Comparison of ENCODE assay signal across 1 cellular context in the genomic region with DNA sequence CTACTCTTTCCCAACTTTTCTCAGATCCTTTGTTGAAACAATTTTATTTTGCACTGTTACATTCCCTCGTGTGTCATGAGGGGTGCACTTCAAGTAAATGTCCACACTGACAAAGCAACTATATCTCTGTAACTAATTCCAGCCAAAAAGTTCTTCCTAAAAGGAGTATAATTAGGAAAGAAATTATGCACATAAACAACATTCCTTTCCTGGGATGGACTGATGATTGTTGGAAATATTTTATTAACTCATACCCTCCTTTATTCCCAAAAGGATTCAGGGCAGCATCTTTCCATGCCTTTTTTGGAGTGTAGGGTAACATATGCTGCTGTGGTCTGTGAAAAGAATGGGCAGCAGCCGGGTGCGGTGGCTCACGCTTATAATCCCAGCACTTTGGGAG.
TF ChIP-seq lines count a peak whose summit lies in the region.

No MANE protein-coding gene starts in this region.

TF ChIP-seq in IMR-90, 13 proteins besides CTCF, POLR2A, EP300 and RAD21:
- TF ChIP-seq NFE2L2 (IDR thresholded peaks at IDR 0.05; ENCODE audit: low read depth, low read length) (no peak), MAZ (IDR thresholded peaks at IDR 0.05; ENCODE audit: borderline replicate concordance, low read depth, low read length) (no peak), RFX5 (IDR thresholded peaks at IDR 0.05; ENCODE audit: low read depth, low read length) (no peak), SMC3 (IDR thresholded peaks at IDR 0.05; ENCODE audit: low read depth, low read length) (no peak), MAFK (IDR thresholded peaks at IDR 0.05; ENCODE audit: low read depth, low read length) (no peak), CEBPB (IDR thresholded peaks at IDR 0.05; ENCODE audit: low read depth, low read length) (no peak)
- TF ChIP-seq, protein P1, sequence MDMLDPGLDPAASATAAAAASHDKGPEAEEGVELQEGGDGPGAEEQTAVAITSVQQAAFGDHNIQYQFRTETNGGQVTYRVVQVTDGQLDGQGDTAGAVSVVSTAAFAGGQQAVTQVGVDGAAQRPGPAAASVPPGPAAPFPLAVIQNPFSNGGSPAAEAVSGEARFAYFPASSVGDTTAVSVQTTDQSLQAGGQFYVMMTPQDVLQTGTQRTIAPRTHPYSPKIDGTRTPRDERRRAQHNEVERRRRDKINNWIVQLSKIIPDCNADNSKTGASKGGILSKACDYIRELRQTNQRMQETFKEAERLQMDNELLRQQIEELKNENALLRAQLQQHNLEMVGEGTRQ (IDR thresholded peaks at IDR 0.05; ENCODE audit: low read depth, low read length): no peak
